18 cellular contexts compared by ENCODE assay signal in genomic region chr5:117461403-117461802, GRCh38.
DNase-seq lines count a peak whose midpoint lies in the region; ATAC-seq and TF ChIP-seq lines count a peak whose summit lies in the region.
"Had no signal": no experiment of that assay in that cellular context is flagged by ENCODE, and none has a peak within 500 bp of the region (broad histone marks: within the 10 kb centered on the region; RNA-seq: fewer than 3 reads in every experiment).

No MANE protein-coding gene starts in this region.

- ATAC-seq in GM18499 (IDR thresholded peaks at IDR 0.05; ENCODE audit: insufficient read depth, unreplicated experiment) (peak; percentile 89), GM21367 (IDR thresholded peaks at IDR 0.05; ENCODE audit: unreplicated experiment) (peak; percentile 82), HG02852 (IDR thresholded peaks at IDR 0.05; ENCODE audit: unreplicated experiment) (peak; percentile 91), HG03520 (IDR thresholded peaks at IDR 0.05; ENCODE audit: unreplicated experiment) (peak; percentile 77)
- ATAC-seq: A549; lower lobe of right lung; naive thymus-derived CD4-positive, alpha-beta T cell had no signal

- no peaks in the 10 kb centered on the region for H3K4me1 ChIP-seq in tibial artery
- H3K4me1 ChIP-seq: A549, ascending aorta, lower lobe of right lung had no signal

- DNase-seq in GM10266 (ENCODE audit: extremely low spot score) (no peak), NCI-H2227 treated with DMSO at 0.1 percent for 48 hours (lab: John Stamatoyannopoulos, UW) (no peak), UCSD-AML1 (lab: John Stamatoyannopoulos, UW; ENCODE audit: unreplicated experiment) (no peak), tibial artery (no peak)
- DNase-seq: activated CD4-positive, CD25-positive, alpha-beta regulatory T cell; CD4-positive, alpha-beta memory T cell; lower lobe of right lung; MG63; naive thymus-derived CD4-positive, alpha-beta T cell; NCI-H2081 treated with DMSO at 0.1 percent for 48 hours; NCI-H748 treated with DMSO at 0.1 percent for 48 hours had no signal

- TF ChIP-seq CTCF in GM10266 (IDR thresholded peaks at IDR 0.05; ENCODE audit: control insufficient read depth, insufficient read depth, low read depth, missing control alignments) (no peak), tibial artery (IDR thresholded peaks at IDR 0.05) (no peak)

- H3K27me3 ChIP-seq in tibial artery: no peaks in the 10 kb centered on the region
- H3K27me3 ChIP-seq: ascending aorta, MG63 had no signal

- H3K9me3 ChIP-seq in tibial artery: no peaks in the 10 kb centered on the region
- H3K9me3 ChIP-seq: A549, ascending aorta, lower lobe of right lung, MG63, thoracic aorta had no signal

- H3K4me3 ChIP-seq in tibial artery: no peak overlapping the region
- H3K4me3 ChIP-seq: A549, ascending aorta, lower lobe of right lung, MG63, thoracic aorta had no signal

- H3K27ac ChIP-seq in tibial artery: no peak overlapping the region
- H3K27ac ChIP-seq: A549, ascending aorta, lower lobe of right lung, thoracic aorta had no signal

- no peaks in the 10 kb centered on the region for H3K36me3 ChIP-seq in tibial artery
- H3K36me3 ChIP-seq: ascending aorta, lower lobe of right lung, MG63, thoracic aorta had no signal

- intact Hi-C loops in tibial artery (cut with DNase I; ENCODE audit: low total_unique reads): no loop called here
